Comparison of ENCODE assay signal across 1 cellular context in genomic region chr9:134377976-134378375, GRCh38.
TF ChIP-seq lines count a peak whose summit lies in the region.

No MANE protein-coding gene starts in this region.

TF ChIP-seq in GM23338, 12 proteins besides CTCF, POLR2A, EP300 and RAD21 (continued from another document):
- TF ChIP-seq CREB1 (CRISPR knock-in tag; IDR thresholded peaks at IDR 0.05; ENCODE audit: low read depth) (no peak), NANOG (IDR thresholded peaks at IDR 0.05; ENCODE audit: borderline replicate concordance) (no peak), EZH2phosphoT487 (IDR thresholded peaks at IDR 0.05; ENCODE audit: unreplicated experiment) (no peak), REST (IDR thresholded peaks at IDR 0.05; ENCODE audit: unreplicated experiment) (no peak), ZNF331 (CRISPR knock-in tag; IDR thresholded peaks at IDR 0.05; ENCODE audit: low read depth) (no peak), POLR2AphosphoS5 (IDR thresholded peaks at IDR 0.05; ENCODE audit: low read depth) (no peak), STAT1 (IDR thresholded peaks at IDR 0.05; ENCODE audit: unreplicated experiment) (no peak), EZH2 (IDR thresholded peaks at IDR 0.05; ENCODE audit: low read depth, unreplicated experiment) (no peak)
